ENCODE assay signal across 11 cellular contexts in the genomic region with DNA sequence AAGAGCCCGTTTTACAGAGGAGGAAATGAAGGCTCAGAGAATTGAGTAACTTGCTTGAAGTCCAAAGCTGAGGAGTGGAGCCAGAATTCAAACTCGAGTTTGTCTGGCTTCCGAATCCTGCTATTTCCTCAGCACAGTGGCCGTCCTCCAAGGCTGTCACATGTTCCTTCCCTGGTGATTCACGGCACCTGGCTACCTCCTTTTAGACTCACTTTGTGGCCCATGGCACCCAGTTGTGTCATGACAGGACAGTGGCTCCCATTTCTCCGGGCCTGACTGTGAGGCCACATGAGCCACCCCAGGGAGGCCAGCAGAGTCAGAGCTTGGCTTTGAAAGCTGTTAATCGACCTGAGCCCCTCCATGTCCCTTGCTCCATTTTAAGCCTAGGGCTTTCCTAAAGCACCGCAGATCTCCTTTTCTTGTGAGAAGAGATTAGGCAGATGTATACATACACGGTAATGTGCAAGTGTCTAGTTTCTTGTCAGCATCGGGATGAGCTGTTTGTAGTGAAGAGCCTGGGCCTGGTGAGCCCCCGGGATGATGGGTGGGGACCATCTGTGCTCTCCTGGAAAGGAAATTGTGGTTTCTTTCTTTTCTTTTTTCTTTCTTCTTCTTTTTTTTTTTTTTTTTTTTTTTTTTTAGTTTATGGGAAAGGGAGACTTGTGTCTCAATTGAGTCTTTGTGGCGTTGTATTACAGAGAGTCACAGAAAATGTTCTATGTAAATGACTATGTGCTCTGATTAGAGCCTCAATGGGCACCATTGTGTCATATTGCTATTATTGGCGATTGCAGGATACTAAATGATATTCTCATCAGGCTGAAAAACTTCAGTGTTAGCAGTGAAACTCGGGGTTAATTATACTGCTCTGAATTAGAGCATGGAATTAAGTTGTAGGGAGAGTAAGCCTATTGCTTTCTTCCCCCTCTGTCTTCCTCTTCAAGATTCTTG. TPM values are rescaled to one million over a fixed set of nuclear protein-coding genes. Genes with fewer than 3 reads are reported as not detected.
DNase-seq lines count a peak whose midpoint lies in the region; ATAC-seq and TF ChIP-seq lines count a peak whose summit lies in the region.
"Had no signal": no experiment of that assay in that cellular context is flagged by ENCODE, and none has a peak within 500 bp of the region (broad histone marks: within the 10 kb centered on the region; RNA-seq: fewer than 3 reads in every experiment).

No MANE protein-coding gene starts in this region.

- DNase-seq in AG10803 (ENCODE audit: low read depth): peak; percentile 45
- DNase-seq in MV-4-11 (lab: John Stamatoyannopoulos, UW): peak; percentile 25
- DNase-seq in effector memory CD8-positive, alpha-beta T cell: no peak
- DNase-seq in natural killer cell treated with Interleukin-12 subunit alpha and Interleukin-12 subunit beta and Interleukin-15 and Interleukin-18, amount 100 ng/mL, for 72 hours (ENCODE audit: low spot score): no peak
- DNase-seq in NCI-H1048 (lab: John Stamatoyannopoulos, UW): no peak
- no peak for DNase-seq in activated CD4-positive, alpha-beta T cell treated with anti-CD3 and anti-CD28 coated beads for 48 hours
- DNase-seq: Calu3; effector CD4-positive, alpha-beta T cell had no signal

- H3K36me3 Mint-ChIP-seq in effector memory CD8-positive, alpha-beta T cell (ENCODE audit: insufficient read depth): peaks cover 14% of the 10 kb centered on the region
- H3K36me3 Mint-ChIP-seq in natural killer cell treated with Interleukin-12 subunit alpha and Interleukin-12 subunit beta and Interleukin-15 and Interleukin-18, amount 100 ng/mL, for 72 hours: peaks cover 23% of the 10 kb centered on the region

- no peaks in the 10 kb centered on the region for H3K27me3 Mint-ChIP-seq in effector memory CD8-positive, alpha-beta T cell
- H3K27me3 Mint-ChIP-seq in natural killer cell treated with Interleukin-12 subunit alpha and Interleukin-12 subunit beta and Interleukin-15 and Interleukin-18, amount 100 ng/mL, for 72 hours: no peaks in the 10 kb centered on the region

- no peak for ATAC-seq in effector memory CD8-positive, alpha-beta T cell (replicated peaks)
- no peak for ATAC-seq in natural killer cell treated with Interleukin-12 subunit alpha and Interleukin-12 subunit beta and Interleukin-15 and Interleukin-18, amount 100 ng/mL, for 72 hours
- no peak for ATAC-seq in GM18520 (IDR thresholded peaks at IDR 0.05; ENCODE audit: unreplicated experiment)
- ATAC-seq in HG03460 (IDR thresholded peaks at IDR 0.05; ENCODE audit: unreplicated experiment): no peak
- ATAC-seq: left colon had no signal

- peak overlapping the region; percentile 63 to 69 for H3K27ac Mint-ChIP-seq in effector memory CD8-positive, alpha-beta T cell
- peak overlapping the region; percentile 21 to 68 for H3K27ac Mint-ChIP-seq in natural killer cell treated with Interleukin-12 subunit alpha and Interleukin-12 subunit beta and Interleukin-15 and Interleukin-18, amount 100 ng/mL, for 72 hours

- no peak overlapping the region for H3K4me3 ChIP-seq in AG10803 (ENCODE audit: low read length)

- H3K9me3 Mint-ChIP-seq in effector memory CD8-positive, alpha-beta T cell: no peaks in the 10 kb centered on the region
- no peaks in the 10 kb centered on the region for H3K9me3 Mint-ChIP-seq in natural killer cell treated with Interleukin-12 subunit alpha and Interleukin-12 subunit beta and Interleukin-15 and Interleukin-18, amount 100 ng/mL, for 72 hours

- TF ChIP-seq CTCF in AG10803 (conservative IDR thresholded peaks at IDR 0.05; ENCODE audit: low read length): no peak

- H3K4me3 Mint-ChIP-seq in effector memory CD8-positive, alpha-beta T cell: peak overlapping the region in 1 of 2 donors; percentile 49
- peak overlapping the region; percentile 18 for H3K4me3 Mint-ChIP-seq in natural killer cell treated with Interleukin-12 subunit alpha and Interleukin-12 subunit beta and Interleukin-15 and Interleukin-18, amount 100 ng/mL, for 72 hours

- peaks cover 55 to 71% of the 10 kb centered on the region in 2 donors for H3K4me1 Mint-ChIP-seq in effector memory CD8-positive, alpha-beta T cell (ENCODE audit: low read depth in 2 of 2)
- H3K4me1 Mint-ChIP-seq in natural killer cell treated with Interleukin-12 subunit alpha and Interleukin-12 subunit beta and Interleukin-15 and Interleukin-18, amount 100 ng/mL, for 72 hours (ENCODE audit: low read depth in 2 of 2): peaks cover 64 to 71% of the 10 kb centered on the region in 2 donors

RNA-seq across cellular contexts. Expression of a gene that starts 54.8 kb away (rescaled TPM):
- total RNA-seq in natural killer cell treated with Interleukin-12 subunit alpha and Interleukin-12 subunit beta and Interleukin-15 and Interleukin-18, amount 100 ng/mL, for 72 hours: 10 to 100 TPM; 60.7 to 83.3 TPM

Comparison
In these comparisons a context has a peak if more than half of its experiments do, and no peak if none do; other contexts are left out.
1. DNase-seq: peak in AG10803 (single experiment) and MV-4-11 (single experiment); none in effector memory CD8-positive, alpha-beta T cell (0 of 3), natural killer cell treated with Interleukin-12 subunit alpha and Interleukin-12 subunit beta and Interleukin-15 and Interleukin-18, amount 100 ng/mL, for 72 hours (single experiment), NCI-H1048 (single experiment) and activated CD4-positive, alpha-beta T cell treated with anti-CD3 and anti-CD28 coated beads for 48 hours (single experiment).